ENCODE assay signal across 9 cellular contexts in the genomic region with DNA sequence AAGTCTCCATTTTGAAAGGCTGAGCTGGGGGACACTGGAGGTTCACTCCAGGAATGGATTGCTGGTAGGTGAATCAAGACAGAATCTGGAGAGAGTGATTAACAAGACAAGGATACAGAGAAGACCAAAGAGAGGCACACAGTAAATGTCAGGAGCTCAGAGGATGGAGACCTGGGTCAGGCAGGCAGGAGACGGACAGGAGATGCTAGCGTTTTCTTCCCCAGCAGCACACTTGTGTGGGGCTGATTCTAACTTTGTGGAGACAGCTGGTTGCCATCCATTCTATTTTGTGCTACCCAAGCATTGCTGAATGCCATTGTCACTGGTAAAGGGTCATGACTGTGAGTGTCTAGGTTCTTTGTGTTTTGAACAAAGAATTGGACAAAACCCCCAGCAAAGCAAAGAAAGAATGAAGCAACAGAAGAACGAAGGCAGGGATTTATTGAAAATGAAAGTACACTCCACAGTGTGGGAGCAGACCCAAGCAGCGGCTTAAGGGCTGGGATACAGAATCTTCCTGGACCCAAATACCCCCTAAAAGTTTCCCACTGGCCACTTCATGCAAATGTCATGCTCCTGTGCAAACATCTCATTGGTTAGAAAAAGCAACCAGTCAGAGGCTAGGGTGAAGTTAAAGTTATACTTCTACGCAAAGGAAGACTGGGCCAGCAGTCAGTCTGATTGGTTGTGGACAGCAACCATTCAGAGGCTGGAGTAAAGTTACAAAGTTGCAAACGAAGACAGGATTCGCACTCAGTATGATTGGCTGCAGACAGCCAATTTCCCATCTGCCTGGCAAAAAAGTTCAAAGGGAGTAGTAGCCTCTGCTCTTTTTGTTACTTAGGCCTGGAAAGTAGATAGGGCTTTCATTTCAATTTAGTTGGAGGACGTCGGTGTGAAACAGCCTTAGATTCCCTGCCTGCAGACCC. TPM values are rescaled to one million over a fixed set of nuclear protein-coding genes. Genes with fewer than 3 reads are reported as not detected.
DNase-seq lines count a peak whose midpoint lies in the region; ATAC-seq lines count a peak whose summit lies in the region.
"Had no signal": no experiment of that assay in that cellular context is flagged by ENCODE, and none has a peak within 500 bp of the region (broad histone marks: within the 10 kb centered on the region; RNA-seq: fewer than 3 reads in every experiment).

No MANE protein-coding gene starts in this region.

- peak overlapping the region; percentile 33 for H3K27ac ChIP-seq in KOPT-K1 (ENCODE audit: low read depth, low read length, poor library complexity, severe bottlenecking)

- H3K27me3 Mint-ChIP-seq in effector memory CD8-positive, alpha-beta T cell: no peaks in the 10 kb centered on the region

- H3K4me3 Mint-ChIP-seq in effector memory CD8-positive, alpha-beta T cell: peak overlapping the region; percentile 17 to 32

- no peaks in the 10 kb centered on the region for H3K36me3 Mint-ChIP-seq in effector memory CD8-positive, alpha-beta T cell (ENCODE audit: insufficient read depth)

- H3K9me3 ChIP-seq in KOPT-K1 (ENCODE audit: insufficient read depth, low read length, poor library complexity, severe bottlenecking): no peaks in the 10 kb centered on the region

- peak overlapping the region in 1 of 2 donors; percentile 12 for H3K27ac Mint-ChIP-seq in effector memory CD8-positive, alpha-beta T cell

- H3K4me1 Mint-ChIP-seq in effector memory CD8-positive, alpha-beta T cell (ENCODE audit: low read depth in 2 of 2): peaks cover 6 to 25% of the 10 kb centered on the region in 2 donors

- H3K36me3 ChIP-seq in KOPT-K1 (ENCODE audit: insufficient read depth, low read length): no peaks in the 10 kb centered on the region

- intact Hi-C loops in posterior vena cava (cut with DNase I): no loop called here

- DNase-seq in A172 (ENCODE audit: low spot score) (peak; percentile 78), mucosa of gallbladder (ENCODE audit: low spot score) (peak; percentile 50), GF-D8 (lab: John Stamatoyannopoulos, UW) (no peak), LoVo (ENCODE audit: low spot score) (no peak), posterior vena cava (ENCODE audit: low spot score) (no peak)
- no peak for DNase-seq in effector memory CD8-positive, alpha-beta T cell
- DNase-seq: NCI-H187 had no signal

- H3K9me3 Mint-ChIP-seq in effector memory CD8-positive, alpha-beta T cell: no peaks in the 10 kb centered on the region

- no peak for ATAC-seq in effector memory CD8-positive, alpha-beta T cell (replicated peaks)
- ATAC-seq in GM21576 (IDR thresholded peaks at IDR 0.05; ENCODE audit: unreplicated experiment): no peak

RNA-seq across cellular contexts. Expression of a gene that starts 17.5 kb away (rescaled TPM):
- total RNA-seq in A172 (2014; rRNA removed; shearing (Covaris generic)): 82.3 and 84.6 TPM in 2 replicates
- total RNA-seq in mucosa of gallbladder (30.0 TPM), posterior vena cava (10 to 100 TPM in 1 of 2 donors, 1 to 10 TPM in 1; 3.0 to 10.3 TPM)

RNA-seq across cellular contexts. Expression of a gene that starts 34.2 kb away (rescaled TPM):
- 17.0 and 19.0 TPM in 2 replicates for total RNA-seq in A172 (2014; rRNA removed; shearing (Covaris generic))
- 71.6 TPM for total RNA-seq in mucosa of gallbladder
- total RNA-seq in posterior vena cava: 10 to 100 TPM; 15.1 TPM

RNA-seq across cellular contexts. Expression of a gene that starts 34.4 kb away (rescaled TPM):
- total RNA-seq in A172 (2014; rRNA removed; shearing (Covaris generic)): 29.9 and 30.7 TPM in 2 replicates
- 49.1 TPM for total RNA-seq in mucosa of gallbladder
- total RNA-seq in posterior vena cava: 10 to 100 TPM; 30.7 to 34.4 TPM

RNA-seq across cellular contexts. Expression of a gene that starts 40.0 kb away (rescaled TPM):
- total RNA-seq in A172 (2014; rRNA removed; shearing (Covaris generic)): 22.5 and 24.7 TPM in 2 replicates
- total RNA-seq in mucosa of gallbladder (29.5 TPM), posterior vena cava (1 to 10 TPM; 9.3 to 9.9 TPM)

Comparison
In these comparisons a context has a peak if more than half of its experiments do, and no peak if none do; other contexts are left out.
1. DNase-seq: peak in A172 (single experiment) and mucosa of gallbladder (single experiment); none in effector memory CD8-positive, alpha-beta T cell (0 of 3), GF-D8 (single experiment), LoVo (single experiment) and posterior vena cava (single experiment).